1 cellular context compared by ENCODE assay signal in the genomic region with DNA sequence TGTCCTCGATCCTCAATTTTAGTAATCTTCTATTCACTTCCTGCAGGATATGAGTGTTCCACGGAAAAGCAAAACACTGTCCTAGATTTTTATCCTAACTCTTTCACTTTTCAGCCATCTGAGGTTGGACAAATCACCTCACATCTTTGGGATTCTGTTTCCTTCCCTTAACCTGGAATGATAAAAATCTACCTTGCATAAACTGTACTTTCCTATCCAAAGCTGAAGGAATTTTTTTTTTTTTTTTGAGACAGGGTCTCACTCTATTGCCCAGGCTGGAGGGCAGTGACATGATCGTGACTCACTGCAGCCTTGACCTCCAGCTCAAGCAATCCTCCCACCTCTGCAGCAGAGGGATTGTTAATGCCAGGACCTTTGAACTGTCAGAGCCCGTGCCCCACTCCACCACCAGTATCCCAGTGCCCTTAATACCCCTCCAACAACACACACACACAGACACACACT.
TF ChIP-seq lines count a peak whose summit lies in the region.

No MANE protein-coding gene starts in this region.

TF ChIP-seq in GM23338, 12 proteins besides CTCF, POLR2A, EP300 and RAD21:
- TF ChIP-seq CREB1 (CRISPR knock-in tag; IDR thresholded peaks at IDR 0.05; ENCODE audit: low read depth) (no peak), EZH2phosphoT487 (IDR thresholded peaks at IDR 0.05; ENCODE audit: unreplicated experiment) (no peak), EZH2 (IDR thresholded peaks at IDR 0.05; ENCODE audit: low read depth, unreplicated experiment) (no peak), NANOG (IDR thresholded peaks at IDR 0.05; ENCODE audit: borderline replicate concordance) (no peak), ZNF462 (CRISPR knock-in tag; IDR thresholded peaks at IDR 0.05) (no peak), ZNF114 (CRISPR knock-in tag; IDR thresholded peaks at IDR 0.05) (no peak), STAT1 (IDR thresholded peaks at IDR 0.05; ENCODE audit: unreplicated experiment) (no peak), POLR2AphosphoS5 (IDR thresholded peaks at IDR 0.05; ENCODE audit: low read depth) (no peak), ZNF331 (CRISPR knock-in tag; IDR thresholded peaks at IDR 0.05; ENCODE audit: low read depth) (no peak), REST (IDR thresholded peaks at IDR 0.05; ENCODE audit: unreplicated experiment) (no peak), JUNB (IDR thresholded peaks at IDR 0.05; ENCODE audit: unreplicated experiment) (no peak)
- TF ChIP-seq, protein P1, sequence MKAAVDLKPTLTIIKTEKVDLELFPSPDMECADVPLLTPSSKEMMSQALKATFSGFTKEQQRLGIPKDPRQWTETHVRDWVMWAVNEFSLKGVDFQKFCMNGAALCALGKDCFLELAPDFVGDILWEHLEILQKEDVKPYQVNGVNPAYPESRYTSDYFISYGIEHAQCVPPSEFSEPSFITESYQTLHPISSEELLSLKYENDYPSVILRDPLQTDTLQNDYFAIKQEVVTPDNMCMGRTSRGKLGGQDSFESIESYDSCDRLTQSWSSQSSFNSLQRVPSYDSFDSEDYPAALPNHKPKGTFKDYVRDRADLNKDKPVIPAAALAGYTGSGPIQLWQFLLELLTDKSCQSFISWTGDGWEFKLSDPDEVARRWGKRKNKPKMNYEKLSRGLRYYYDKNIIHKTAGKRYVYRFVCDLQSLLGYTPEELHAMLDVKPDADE (IDR thresholded peaks at IDR 0.05) = no peak
